5 cellular contexts compared by ENCODE assay signal in the genomic region with DNA sequence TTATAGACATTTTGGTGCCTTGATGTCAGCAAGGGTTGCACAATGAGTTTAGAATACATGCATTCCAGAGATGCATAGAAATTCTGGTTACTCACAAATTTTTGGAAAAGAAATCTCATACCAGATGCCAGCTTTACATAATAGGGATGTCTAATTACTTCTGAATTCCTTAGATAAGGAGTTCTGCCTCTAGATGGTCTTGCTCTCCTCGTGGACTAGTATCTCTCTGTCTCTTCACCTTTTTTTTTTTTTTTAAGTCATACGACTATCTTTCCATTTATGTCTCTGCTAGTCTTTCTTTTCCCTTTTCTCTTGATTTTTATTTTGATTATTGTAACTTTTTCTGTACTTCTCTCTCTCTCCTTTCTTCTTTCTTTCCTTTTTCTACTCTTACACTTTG. TPM values are rescaled to one million over a fixed set of nuclear protein-coding genes. Genes with fewer than 3 reads are reported as not detected.
"Had no signal": no experiment of that assay in that cellular context is flagged by ENCODE, and none has a peak within 500 bp of the region (broad histone marks: within the 10 kb centered on the region; RNA-seq: fewer than 3 reads in every experiment).

No MANE protein-coding gene starts in this region.

RNA-seq across cellular contexts. Expression of a gene that starts 16.1 kb away (rescaled TPM):
- total RNA-seq: GM23338, H9, HepG2 had no signal
- polyA plus RNA-seq: GM23338, H1, HepG2, IgD-negative memory B cell had no signal
